Comparison of ENCODE assay signal across 19 cellular contexts in genomic region chr16:87829988-87830672, GRCh38. TPM values are rescaled to one million over a fixed set of nuclear protein-coding genes. Genes with fewer than 3 reads are reported as not detected.
A peak's percentile ranks its signal among the peaks of the same experiment; 100 is the strongest.
DNase-seq lines count a peak whose midpoint lies in the region; ATAC-seq, FAIRE-seq and TF ChIP-seq lines count a peak whose summit lies in the region.
"Had no signal": no experiment of that assay in that cellular context is flagged by ENCODE, and none has a peak within 500 bp of the region (broad histone marks: within the 10 kb centered on the region; RNA-seq: fewer than 3 reads in every experiment).

No MANE protein-coding gene starts in this region.

- H3K27me3 ChIP-seq in OCI-LY1 (ENCODE audit: insufficient read depth, low read length) (no peaks in the 10 kb centered on the region; the same call in 1 of the 2 replicates), K562 (ENCODE audit: control insufficient read depth in 2 of 2, insufficient read depth in 2 of 2, low read length in 2 of 2) (peaks cover under 1 to 5% of the 10 kb centered on the region in 2 experiments; a peak in 3 of 5 replicates)
- H3K27me3 ChIP-seq: ascending aorta, SJSA1, vagina had no signal

- no peak for TF ChIP-seq RAD21 in K562 (CRISPR knock-in tag; conservative IDR thresholded peaks at IDR 0.05 in 1 of 2, IDR thresholded peaks at IDR 0.05 in 1 of 2)

- no peaks in the 10 kb centered on the region for H3K4me1 Mint-ChIP-seq in activated naive CD4-positive, alpha-beta T cell treated with anti-CD3 and anti-CD28 coated beads, Interleukin-2, amount 10 ng/mL, durations not matched to agents 7 days and 5 days
- peaks cover 4% of the 10 kb centered on the region for H3K4me1 Mint-ChIP-seq in progenitor cell of endocrine pancreas (ENCODE audit: low read depth)
- peaks cover 2% of the 10 kb centered on the region for H3K4me1 Mint-ChIP-seq in activated CD8-positive, alpha-beta T cell treated with anti-CD3 and anti-CD28 coated beads for 36 hours (ENCODE audit: low read depth)
- H3K4me1 Mint-ChIP-seq: activated CD4-positive, alpha-beta T cell treated with anti-CD3 and anti-CD28 coated beads, Interleukin-2, amount 10 ng/mL, durations not matched to agents 7 days and 5 days; naive thymus-derived CD8-positive, alpha-beta T cell had no signal

- H3K79me2 ChIP-seq in OCI-LY1 (ENCODE audit: insufficient read depth, low read length) (no peaks in the 10 kb centered on the region), K562 (ENCODE audit: control insufficient read depth, insufficient read depth, low read length) (no peaks in the 10 kb centered on the region)

- H3K27ac Mint-ChIP-seq in activated naive CD4-positive, alpha-beta T cell treated with anti-CD3 and anti-CD28 coated beads, Interleukin-2, amount 50 U/mL, for 72 hours, result peak overlapping the region; percentile 84
- no peak overlapping the region for H3K27ac Mint-ChIP-seq in activated naive CD4-positive, alpha-beta T cell treated with anti-CD3 and anti-CD28 coated beads, Interleukin-2, amount 10 ng/mL, durations not matched to agents 7 days and 5 days
- peak overlapping the region; percentile 6 for H3K27ac Mint-ChIP-seq in progenitor cell of endocrine pancreas
- H3K27ac Mint-ChIP-seq in activated CD8-positive, alpha-beta T cell treated with anti-CD3 and anti-CD28 coated beads for 36 hours, result no peak overlapping the region
- H3K27ac Mint-ChIP-seq: activated CD4-positive, alpha-beta T cell treated with anti-CD3 and anti-CD28 coated beads, Interleukin-2, amount 10 ng/mL, durations not matched to agents 7 days and 5 days; activated T-helper 2 cell treated with anti-CD3 and anti-CD28 coated beads, Interferon-gamma antibody, Interleukin-2, Interleukin-4, amounts not matched to agents 10 μg/mL and 5 μg/mL and 100 μg/mL, durations not matched to agents 14 hours and 24 hours and 36 hours had no signal

- H3K9me3 Mint-ChIP-seq in activated naive CD4-positive, alpha-beta T cell treated with anti-CD3 and anti-CD28 coated beads, Interleukin-2, amount 50 U/mL, for 72 hours, result no peaks in the 10 kb centered on the region
- H3K9me3 Mint-ChIP-seq in activated naive CD4-positive, alpha-beta T cell treated with anti-CD3 and anti-CD28 coated beads, Interleukin-2, amount 10 ng/mL, durations not matched to agents 7 days and 5 days, result no peaks in the 10 kb centered on the region
- H3K9me3 Mint-ChIP-seq in progenitor cell of endocrine pancreas (ENCODE audit: low read depth), result no peaks in the 10 kb centered on the region
- no peaks in the 10 kb centered on the region for H3K9me3 Mint-ChIP-seq in activated CD8-positive, alpha-beta T cell treated with anti-CD3 and anti-CD28 coated beads for 36 hours
- H3K9me3 Mint-ChIP-seq: activated CD4-positive, alpha-beta T cell treated with anti-CD3 and anti-CD28 coated beads, Interleukin-2, amount 10 ng/mL, durations not matched to agents 7 days and 5 days; activated T-helper 2 cell treated with anti-CD3 and anti-CD28 coated beads, Interferon-gamma antibody, Interleukin-2, Interleukin-4, amounts not matched to agents 10 μg/mL and 5 μg/mL and 100 μg/mL, durations not matched to agents 14 hours and 24 hours and 36 hours; naive thymus-derived CD8-positive, alpha-beta T cell had no signal

- CTCF ChIA-PET in activated naive CD4-positive, alpha-beta T cell treated with anti-CD3 and anti-CD28 coated beads, Interleukin-2, amount 10 ng/mL, durations not matched to agents 7 days and 5 days (lab: Charles Lee), result no interaction called here
- CTCF ChIA-PET in K562 (lab: Yijun Ruan, JAX; ENCODE audit: low intra/inter-chr PET ratio), result no interaction called here
- CTCF ChIA-PET in activated CD8-positive, alpha-beta T cell treated with anti-CD3 and anti-CD28 coated beads for 36 hours (lab: Charles Lee), result interaction anchor here (0.9 to 1.2 kb wide), 2 partner anchors 20 to 51 kb away, joined by 3 to 4 read pairs; no protein-coding TSS in a partner anchor

- WGBS in K562 (ENCODE audit: insufficient coverage, low coverage, missing lambda C conversion rate), result 75% methylated on average over 18 of the region's 21 CpGs

- no peak overlapping the region for H3K9ac ChIP-seq in OCI-LY1 (ENCODE audit: low read length)
- H3K9ac ChIP-seq in K562 (ENCODE audit: insufficient read depth in 1 of 2, low read depth in 2 of 2, low read length in 2 of 2), result peak overlapping the region in 1 of 2 experiments; percentile 6; a peak in 1 of 4 replicates
- H3K9ac ChIP-seq: GM23248 had no signal

- H3K4me3 Mint-ChIP-seq in activated naive CD4-positive, alpha-beta T cell treated with anti-CD3 and anti-CD28 coated beads, Interleukin-2, amount 10 ng/mL, durations not matched to agents 7 days and 5 days, result no peak overlapping the region
- H3K4me3 Mint-ChIP-seq in progenitor cell of endocrine pancreas (ENCODE audit: low read depth), result no peak overlapping the region
- H3K4me3 Mint-ChIP-seq in activated CD8-positive, alpha-beta T cell treated with anti-CD3 and anti-CD28 coated beads for 36 hours, result no peak overlapping the region
- H3K4me3 Mint-ChIP-seq: activated CD4-positive, alpha-beta T cell treated with anti-CD3 and anti-CD28 coated beads, Interleukin-2, amount 10 ng/mL, durations not matched to agents 7 days and 5 days; naive thymus-derived CD8-positive, alpha-beta T cell had no signal

- no peak for ATAC-seq in activated naive CD4-positive, alpha-beta T cell treated with anti-CD3 and anti-CD28 coated beads, Interleukin-2, amount 50 U/mL, for 72 hours
- ATAC-seq in K562, result peak; percentile 8
- ATAC-seq in activated CD8-positive, alpha-beta T cell treated with anti-CD3 and anti-CD28 coated beads for 36 hours, result no peak
- ATAC-seq: lower lobe of right lung; naive thymus-derived CD8-positive, alpha-beta T cell had no signal

- H3K4me1 ChIP-seq in OCI-LY1 (ENCODE audit: insufficient read depth, low read length, severe bottlenecking), result peaks cover 58% of the 10 kb centered on the region
- H3K4me1 ChIP-seq in K562 (replicated peaks in 1 of 2; ENCODE audit: control insufficient read depth in 2 of 2, insufficient read depth in 2 of 2, low read length in 2 of 2), result peaks cover 0 to 57% of the 10 kb centered on the region in 2 experiments; a peak in 2 of 5 replicates
- H3K4me1 ChIP-seq: ascending aorta, lower lobe of right lung, vagina had no signal

- in situ Hi-C loops in K562 (cut with MboI), result no loop called here

- H3K36me3 Mint-ChIP-seq in activated naive CD4-positive, alpha-beta T cell treated with anti-CD3 and anti-CD28 coated beads, Interleukin-2, amount 50 U/mL, for 72 hours, result peaks cover 4 to 21% of the 10 kb centered on the region in 2 donors
- peaks cover 20% of the 10 kb centered on the region for H3K36me3 Mint-ChIP-seq in activated naive CD4-positive, alpha-beta T cell treated with anti-CD3 and anti-CD28 coated beads, Interleukin-2, amount 10 ng/mL, durations not matched to agents 7 days and 5 days
- H3K36me3 Mint-ChIP-seq in progenitor cell of endocrine pancreas (ENCODE audit: insufficient read depth), result peaks cover 5% of the 10 kb centered on the region
- peaks cover 37% of the 10 kb centered on the region for H3K36me3 Mint-ChIP-seq in activated CD8-positive, alpha-beta T cell treated with anti-CD3 and anti-CD28 coated beads for 36 hours (ENCODE audit: low read depth)

- POLR2A ChIA-PET in K562 (lab: Yijun Ruan, JAX), result interaction anchor here (0.6 to 2.7 kb wide), 4 partner anchors 10 to 514 kb away, joined by 3 to 11 read pairs (median 5); no protein-coding TSS in a partner anchor
- POLR2A ChIA-PET in activated CD8-positive, alpha-beta T cell treated with anti-CD3 and anti-CD28 coated beads for 36 hours (lab: Charles Lee), result interaction anchor here (1.0 to 3.4 kb wide), 4 partner anchors 9 to 51 kb away, joined by 3 to 19 read pairs (median 6); no protein-coding TSS in a partner anchor

- no peaks in the 10 kb centered on the region; the same call in 1 of the 2 replicates for H3F3A ChIP-seq in OCI-LY1 (ENCODE audit: insufficient read depth, low read length)

- H3K4me3 ChIP-seq in OCI-LY1 (ENCODE audit: low read depth, low read length, poor library complexity, severe bottlenecking), result no peak overlapping the region
- no peak overlapping the region for H3K4me3 ChIP-seq in K562
- H3K4me3 ChIP-seq: ascending aorta, GM23248, lower lobe of right lung, SJSA1, vagina had no signal

- no TSS peak for BruUV-seq in K562 (replicated peaks; lab: Mats Ljungman, UMichigan)

- no peak for TF ChIP-seq EP300 in K562 (IDR thresholded peaks at IDR 0.05; ENCODE audit: low read length)

- H3K27ac ChIP-seq in OCI-LY1 (ENCODE audit: low read depth, low read length, poor library complexity, severe bottlenecking), result peak overlapping the region; percentile 79
- H3K27ac ChIP-seq in K562 (ENCODE audit: extremely low read depth, low read depth, low read length), result no peak overlapping the region
- H3K27ac ChIP-seq: ascending aorta, GM23248, lower lobe of right lung, SJSA1, vagina had no signal

- H3K36me3 ChIP-seq in OCI-LY1 (ENCODE audit: insufficient read depth, low read length) (peaks cover 62% of the 10 kb centered on the region), K562 (ENCODE audit: control insufficient read depth, insufficient read depth, low read length) (peaks cover 53% of the 10 kb centered on the region; the same call in 2 of the 3 replicates)
- H3K36me3 ChIP-seq: ascending aorta, vagina had no signal

- DNase-seq in activated naive CD4-positive, alpha-beta T cell treated with anti-CD3 and anti-CD28 coated beads, Interleukin-2, amount 50 U/mL, for 72 hours (ENCODE audit: low spot score in 2 of 2), result no peak
- no peak for DNase-seq in activated naive CD4-positive, alpha-beta T cell treated with anti-CD3 and anti-CD28 coated beads, Interleukin-2, amount 10 ng/mL, durations not matched to agents 7 days and 5 days
- no peak for DNase-seq in K562 (ENCODE audit: extremely low read depth in 1 of 4, low spot score in 3 of 4)
- DNase-seq in progenitor cell of endocrine pancreas (ENCODE audit: low spot score, unreplicated experiment), result no peak
- DNase-seq in activated CD8-positive, alpha-beta T cell treated with anti-CD3 and anti-CD28 coated beads for 36 hours, result no peak
- no peak for DNase-seq in HuH-7 (ENCODE audit: low spot score)
- no peak for DNase-seq in mesenteric fat pad (ENCODE audit: low spot score)
- DNase-seq: activated CD4-positive, alpha-beta T cell treated with anti-CD3 and anti-CD28 coated beads, Interleukin-2, amount 10 ng/mL, durations not matched to agents 7 days and 5 days; GM23248; lower lobe of right lung; naive thymus-derived CD8-positive, alpha-beta T cell; NCI-H187; NCI-H446 treated with DMSO at 0.1 percent for 48 hours had no signal

- H4K20me1 ChIP-seq in OCI-LY1 (ENCODE audit: insufficient read depth, low read length) (no peaks in the 10 kb centered on the region), K562 (replicated peaks; ENCODE audit: control insufficient read depth, insufficient read depth, low read length) (peaks cover 20% of the 10 kb centered on the region)

- peak overlapping the region; percentile 20; the same call in 1 of the 2 replicates for H3K4me2 ChIP-seq in OCI-LY1 (ENCODE audit: low read length)
- H3K4me2 ChIP-seq in K562 (ENCODE audit: insufficient read depth, low read length), result no peak overlapping the region

- no peak for FAIRE-seq in K562 (lab: Jason Lieb, UNC)
- FAIRE-seq: colon had no signal

- peaks cover 3% of the 10 kb centered on the region for H3K9me1 ChIP-seq in K562 (ENCODE audit: control insufficient read depth, insufficient read depth, low read length)

- no peaks in the 10 kb centered on the region for H3K27me3 Mint-ChIP-seq in activated naive CD4-positive, alpha-beta T cell treated with anti-CD3 and anti-CD28 coated beads, Interleukin-2, amount 10 ng/mL, durations not matched to agents 7 days and 5 days
- H3K27me3 Mint-ChIP-seq in progenitor cell of endocrine pancreas, result peaks cover 4% of the 10 kb centered on the region
- no peaks in the 10 kb centered on the region for H3K27me3 Mint-ChIP-seq in activated CD8-positive, alpha-beta T cell treated with anti-CD3 and anti-CD28 coated beads for 36 hours
- H3K27me3 Mint-ChIP-seq: activated CD4-positive, alpha-beta T cell treated with anti-CD3 and anti-CD28 coated beads, Interleukin-2, amount 10 ng/mL, durations not matched to agents 7 days and 5 days; naive thymus-derived CD8-positive, alpha-beta T cell had no signal

- no peak for TF ChIP-seq POLR2A in K562 (conservative IDR thresholded peaks at IDR 0.05)

- H3K9me3 ChIP-seq in OCI-LY1 (ENCODE audit: low read length) (no peaks in the 10 kb centered on the region), K562 (replicated peaks; ENCODE audit: control insufficient read depth, insufficient read depth, low read depth, low read length) (no peaks in the 10 kb centered on the region)
- H3K9me3 ChIP-seq: ascending aorta, lower lobe of right lung, SJSA1, vagina had no signal

- intact Hi-C loops in K562 (cut with micrococcal nuclease), result no loop called here
- intact Hi-C loops in activated CD8-positive, alpha-beta T cell treated with anti-CD3 and anti-CD28 coated beads for 36 hours (cut with micrococcal nuclease), result no loop called here

- H3K9me2 ChIP-seq in OCI-LY1 (ENCODE audit: low read depth, low read length), result no peaks in the 10 kb centered on the region

- no peak for TF ChIP-seq CTCF in OCI-LY1 (IDR thresholded peaks at IDR 0.05; ENCODE audit: low read length)
- TF ChIP-seq CTCF in K562 (IDR thresholded peaks at IDR 0.05 in 2 of 3, conservative IDR thresholded peaks at IDR 0.05 in 1 of 3; ENCODE audit: insufficient read depth in 2 of 3, low read depth in 1 of 3, low read length in 3 of 3), result no peak
- no peak for TF ChIP-seq CTCF in progenitor cell of endocrine pancreas (IDR thresholded peaks at IDR 0.05; ENCODE audit: unreplicated experiment)
- no peak for TF ChIP-seq CTCF in activated CD8-positive, alpha-beta T cell treated with anti-CD3 and anti-CD28 coated beads for 36 hours (IDR thresholded peaks at IDR 0.05)

- H2AFZ ChIP-seq in OCI-LY1 (ENCODE audit: low read length), result no peak overlapping the region
- H2AFZ ChIP-seq in K562 (ENCODE audit: low read depth, low read length), result no peak overlapping the region
- H2AFZ ChIP-seq: GM23248 had no signal

RNA-seq across cellular contexts. Expression of gene SLC7A5, which starts 39.2 kb away (rescaled TPM):
- 100 to 1,000 TPM; 112 to 197 TPM for total RNA-seq in activated naive CD4-positive, alpha-beta T cell treated with anti-CD3 and anti-CD28 coated beads, Interleukin-2, amount 50 U/mL, for 72 hours
- 56.8 and 152 TPM in 2 replicates for total RNA-seq in K562 (2011; cell fraction: chromatin; rRNA removed; ENCODE audit: low replicate concordance)
- total RNA-seq in K562 (2011; cell fraction: nucleolus; rRNA removed), result 157 and 188 TPM in 2 replicates
- 147 and 156 TPM in 2 replicates for total RNA-seq in K562 (2011; cell fraction: nucleoplasm; rRNA removed)
- total RNA-seq in K562 (2014; rRNA removed) (60.8 and 75.7 TPM in 2 replicates), K562 (2014; rRNA removed; fragmentation: Illumina TruSeq; extraction: Trizol) (16.9 and 18.6 TPM in 2 replicates), K562 (2015; rRNA removed; fragmentation: Illumina TruSeq; extraction: Trizol) (18.2 and 21.2 TPM in 2 replicates), K562 (2021) (187 and 220 TPM in 2 replicates), progenitor cell of endocrine pancreas (42.2 and 51.5 TPM in 2 replicates), mesenteric fat pad (9.4 TPM)
- polyA plus RNA-seq in K562 (2011; rRNA removed) (14.2 and 19.4 TPM in 2 replicates), K562 (2014; fragmentation: Illumina TruSeq; extraction: Trizol) (97.4 and 161 TPM in 2 replicates), K562 (2014; fragmentation: Nextera tagmentation; extraction: Ambion mirVana) (1 to 10 TPM; 1.9 to 4.9 TPM), K562 (2014; rRNA removed) (78.0 and 83.8 TPM in 2 replicates)
- 25.5 and 34.2 TPM in 2 replicates for polyA plus RNA-seq in K562 (2011; cell fraction: cytosol; rRNA removed)
- polyA plus RNA-seq in K562 (2011; cell fraction: nucleus; rRNA removed), result 35.3 and 43.3 TPM in 2 replicates
- polyA plus RNA-seq in K562 (2012), result 65.7 and 239 TPM in 2 replicates
- polyA minus RNA-seq in K562 (2011; rRNA and poly(A)+ RNA removed), result 11.7 and 15.5 TPM in 2 replicates
- polyA minus RNA-seq in K562 (2011; cell fraction: cytosol; rRNA and poly(A)+ RNA removed), result 39.4 and 72.3 TPM in 2 replicates
- 18.2 and 21.2 TPM in 2 replicates for polyA minus RNA-seq in K562 (2011; cell fraction: nucleus; rRNA and poly(A)+ RNA removed)
- 100 to 1,000 TPM; 230 to 236 TPM for total RNA-seq in activated CD8-positive, alpha-beta T cell treated with anti-CD3 and anti-CD28 coated beads for 36 hours

Comparison
In these comparisons a context has a peak if more than half of its experiments do, and no peak if none do; other contexts are left out.
1. H3K27ac Mint-ChIP-seq: peak in activated naive CD4-positive, alpha-beta T cell treated with anti-CD3 and anti-CD28 coated beads, Interleukin-2, amount 50 U/mL, for 72 hours (2 of 2) and progenitor cell of endocrine pancreas (single experiment); none in activated naive CD4-positive, alpha-beta T cell treated with anti-CD3 and anti-CD28 coated beads, Interleukin-2, amount 10 ng/mL, durations not matched to agents 7 days and 5 days (single experiment) and activated CD8-positive, alpha-beta T cell treated with anti-CD3 and anti-CD28 coated beads for 36 hours (single experiment).